ENCODE assay signal across 20 cellular contexts in genomic region chr15:59282515-59283337, GRCh38.
DNase-seq lines count a peak whose midpoint lies in the region; ATAC-seq, FAIRE-seq and TF ChIP-seq lines count a peak whose summit lies in the region.
"Had no signal": no experiment of that assay in that cellular context is flagged by ENCODE, and none has a peak within 500 bp of the region (broad histone marks: within the 10 kb centered on the region; RNA-seq: fewer than 3 reads in every experiment).

No MANE protein-coding gene starts in this region.

- H3K4me1 ChIP-seq in keratinocyte (ENCODE audit: control insufficient read depth, extremely low read depth, insufficient read depth, low read length) = peaks cover 52% of the 10 kb centered on the region

- H3K9ac ChIP-seq in keratinocyte (ENCODE audit: control insufficient read depth, extremely low read depth, insufficient read depth, low read length) = peak overlapping the region; percentile 53

- peak overlapping the region; percentile 22 for H3K4me3 Mint-ChIP-seq in activated CD4-positive, alpha-beta T cell treated with anti-CD3 and anti-CD28 coated beads, Interleukin-2, amount 10 ng/mL, durations not matched to agents 7 days and 5 days
- H3K4me3 Mint-ChIP-seq: activated CD4-positive, alpha-beta T cell treated with anti-CD3 and anti-CD28 coated beads for 36 hours; activated naive CD8-positive, alpha-beta T cell treated with anti-CD3 and anti-CD28 coated beads for 36 hours had no signal

- TF ChIP-seq CTCF in keratinocyte (optimal IDR thresholded peaks at IDR 0.05 in 1 of 3, IDR thresholded peaks at IDR 0.05 in 1 of 3, conservative IDR thresholded peaks at IDR 0.05 in 1 of 3; ENCODE audit: extremely low read depth in 1 of 3, insufficient read depth in 2 of 3, low read length in 3 of 3) = no peak

- H3K27ac ChIP-seq in keratinocyte (ENCODE audit: control insufficient read depth, insufficient read depth, low read length) (peak overlapping the region; percentile 96), temporal lobe (ENCODE audit: low read depth, low read length) (peak overlapping the region; percentile 71)
- H3K27ac ChIP-seq: SJCRH30, upper lobe of right lung had no signal

- no peak for DNase-seq in activated CD4-positive, alpha-beta T cell treated with anti-CD3 and anti-CD28 coated beads, Interleukin-2, amount 10 ng/mL, durations not matched to agents 7 days and 5 days
- no peak for DNase-seq in activated CD4-positive, alpha-beta T cell treated with anti-CD3 and anti-CD28 coated beads, Interleukin-2, amount 50 U/mL, for 1 hour
- DNase-seq in keratinocyte (ENCODE audit: low read depth, low spot score) (no peak), UCSD-AML1 (lab: John Stamatoyannopoulos, UW; ENCODE audit: unreplicated experiment) (no peak)
- DNase-seq: activated CD4-positive, alpha-beta T cell treated with anti-CD3 and anti-CD28 coated beads for 36 hours; activated naive CD8-positive, alpha-beta T cell treated with anti-CD3 and anti-CD28 coated beads for 36 hours; activated T-cell treated with anti-CD3 and anti-CD28 coated beads for 4 hours; CD4-positive, alpha-beta memory T cell; foreskin fibroblast; naive B cell; NCI-H1417 treated with DMSO at 0.1 percent for 48 hours; NK-92 treated with Interleukin-12 subunit alpha and Interleukin-12 subunit beta, amount 100 ng/mL, for 24 hours; SJCRH30; T-helper 9 cell; upper lobe of right lung had no signal

- peaks cover 26% of the 10 kb centered on the region for H3K27me3 Mint-ChIP-seq in activated CD4-positive, alpha-beta T cell treated with anti-CD3 and anti-CD28 coated beads, Interleukin-2, amount 10 ng/mL, durations not matched to agents 7 days and 5 days
- H3K27me3 Mint-ChIP-seq: activated CD4-positive, alpha-beta T cell treated with anti-CD3 and anti-CD28 coated beads for 36 hours; naive B cell had no signal

- H4K20me1 ChIP-seq in keratinocyte (ENCODE audit: control insufficient read depth, extremely low read depth, insufficient read depth, low read length) = peaks cover 4% of the 10 kb centered on the region

- peak overlapping the region; percentile 73 for H3K4me2 ChIP-seq in keratinocyte (ENCODE audit: control insufficient read depth, extremely low read depth, insufficient read depth, low read depth, low read length)

- peaks cover 9% of the 10 kb centered on the region for H3K4me1 Mint-ChIP-seq in activated CD4-positive, alpha-beta T cell treated with anti-CD3 and anti-CD28 coated beads, Interleukin-2, amount 10 ng/mL, durations not matched to agents 7 days and 5 days
- H3K4me1 Mint-ChIP-seq: activated CD4-positive, alpha-beta T cell treated with anti-CD3 and anti-CD28 coated beads for 36 hours; CD4-positive, alpha-beta memory T cell had no signal

- no peak overlapping the region for H3K27ac Mint-ChIP-seq in activated CD4-positive, alpha-beta T cell treated with anti-CD3 and anti-CD28 coated beads, Interleukin-2, amount 10 ng/mL, durations not matched to agents 7 days and 5 days
- H3K27ac Mint-ChIP-seq: activated CD4-positive, alpha-beta T cell treated with anti-CD3 and anti-CD28 coated beads for 36 hours; activated naive CD8-positive, alpha-beta T cell treated with anti-CD3 and anti-CD28 coated beads for 36 hours; CD4-positive, alpha-beta memory T cell had no signal

- ATAC-seq in SK-N-SH treated with all-trans-retinoic acid at 6 μM for 48 hours (peak; percentile 20; the same call in 1 of the 3 replicates), GM18505 (IDR thresholded peaks at IDR 0.05; ENCODE audit: unreplicated experiment) (no peak), HG02970 (IDR thresholded peaks at IDR 0.05; ENCODE audit: low FRiP score, unreplicated experiment) (no peak)
- ATAC-seq: activated CD4-positive, alpha-beta T cell treated with anti-CD3 and anti-CD28 coated beads for 36 hours; upper lobe of right lung had no signal

- peak overlapping the region in 1 of 3 experiments; percentile 11 for H3K4me3 ChIP-seq in keratinocyte (ENCODE audit: control insufficient read depth in 2 of 3, extremely low read depth in 1 of 3, insufficient read depth in 2 of 3, low read depth in 1 of 3, low read length in 3 of 3)
- H3K4me3 ChIP-seq: SJCRH30, upper lobe of right lung had no signal

- peaks cover 0 to 9% of the 10 kb centered on the region in 2 experiments for H3K36me3 ChIP-seq in keratinocyte (ENCODE audit: control insufficient read depth in 2 of 2, extremely low read depth in 1 of 2, insufficient read depth in 2 of 2, low read length in 2 of 2)
- H3K36me3 ChIP-seq: upper lobe of right lung had no signal

- no peak for TF ChIP-seq POLR2A in GM18505 (IDR thresholded peaks at IDR 0.05; ENCODE audit: borderline replicate concordance, extremely low read depth, insufficient read depth, insufficient read length)

- no peaks in the 10 kb centered on the region for H3K9me3 Mint-ChIP-seq in activated CD4-positive, alpha-beta T cell treated with anti-CD3 and anti-CD28 coated beads, Interleukin-2, amount 10 ng/mL, durations not matched to agents 7 days and 5 days
- H3K9me3 Mint-ChIP-seq: activated naive CD8-positive, alpha-beta T cell treated with anti-CD3 and anti-CD28 coated beads for 36 hours; CD4-positive, alpha-beta memory T cell; naive B cell had no signal

- H2AFZ ChIP-seq in keratinocyte (ENCODE audit: control insufficient read depth, low read length) = no peak overlapping the region

- H3K9me3 ChIP-seq in keratinocyte (ENCODE audit: control insufficient read depth, low read depth, low read length) = peaks cover 2% of the 10 kb centered on the region
- H3K9me3 ChIP-seq: SJCRH30, upper lobe of right lung had no signal

- H3K27me3 ChIP-seq in keratinocyte (ENCODE audit: control insufficient read depth, extremely low read depth, insufficient read depth, low read length) = no peaks in the 10 kb centered on the region
- H3K27me3 ChIP-seq: SJCRH30, upper lobe of right lung had no signal

- peaks cover 83% of the 10 kb centered on the region for H3K79me2 ChIP-seq in keratinocyte (ENCODE audit: control insufficient read depth, insufficient read depth, low read length)

- CTCF ChIA-PET in activated CD4-positive, alpha-beta T cell treated with anti-CD3 and anti-CD28 coated beads, Interleukin-2, amount 10 ng/mL, durations not matched to agents 7 days and 5 days (lab: Charles Lee) = no interaction called here

- no peak for FAIRE-seq in keratinocyte (lab: Jason Lieb, UNC)
- FAIRE-seq: A204.1 had no signal

- no peaks in the 10 kb centered on the region for H3K36me3 Mint-ChIP-seq in activated CD4-positive, alpha-beta T cell treated with anti-CD3 and anti-CD28 coated beads, Interleukin-2, amount 10 ng/mL, durations not matched to agents 7 days and 5 days (ENCODE audit: low read depth)
- H3K36me3 Mint-ChIP-seq: activated naive CD8-positive, alpha-beta T cell treated with anti-CD3 and anti-CD28 coated beads for 36 hours; CD4-positive, alpha-beta memory T cell had no signal

- dilution Hi-C loops in keratinocyte (cut with MboI; ENCODE audit: extremely low pct_ligation_motif_present, low sequenced_read_pairs) = no loop called here

- H3K9me1 ChIP-seq in keratinocyte (ENCODE audit: control insufficient read depth, extremely low read depth, insufficient read depth, low read length) = no peaks in the 10 kb centered on the region

- POLR2A ChIA-PET in activated CD4-positive, alpha-beta T cell treated with anti-CD3 and anti-CD28 coated beads, Interleukin-2, amount 10 ng/mL, durations not matched to agents 7 days and 5 days (lab: Charles Lee) = no interaction called here

TF ChIP-seq in SK-N-SH treated with all-trans-retinoic acid at 6 μM for 48 hours, 23 proteins besides CTCF, POLR2A, EP300 and RAD21 (continues in another document):
- no peak for TF ChIP-seq TOX (CRISPR knock-in tag; IDR thresholded peaks at IDR 0.05; ENCODE audit: borderline replicate concordance)
- no peak for TF ChIP-seq ZC3H10 (CRISPR knock-in tag; IDR thresholded peaks at IDR 0.05)
- no peak for TF ChIP-seq SNAI2 (CRISPR knock-in tag; IDR thresholded peaks at IDR 0.05)
- TF ChIP-seq, protein P1, sequence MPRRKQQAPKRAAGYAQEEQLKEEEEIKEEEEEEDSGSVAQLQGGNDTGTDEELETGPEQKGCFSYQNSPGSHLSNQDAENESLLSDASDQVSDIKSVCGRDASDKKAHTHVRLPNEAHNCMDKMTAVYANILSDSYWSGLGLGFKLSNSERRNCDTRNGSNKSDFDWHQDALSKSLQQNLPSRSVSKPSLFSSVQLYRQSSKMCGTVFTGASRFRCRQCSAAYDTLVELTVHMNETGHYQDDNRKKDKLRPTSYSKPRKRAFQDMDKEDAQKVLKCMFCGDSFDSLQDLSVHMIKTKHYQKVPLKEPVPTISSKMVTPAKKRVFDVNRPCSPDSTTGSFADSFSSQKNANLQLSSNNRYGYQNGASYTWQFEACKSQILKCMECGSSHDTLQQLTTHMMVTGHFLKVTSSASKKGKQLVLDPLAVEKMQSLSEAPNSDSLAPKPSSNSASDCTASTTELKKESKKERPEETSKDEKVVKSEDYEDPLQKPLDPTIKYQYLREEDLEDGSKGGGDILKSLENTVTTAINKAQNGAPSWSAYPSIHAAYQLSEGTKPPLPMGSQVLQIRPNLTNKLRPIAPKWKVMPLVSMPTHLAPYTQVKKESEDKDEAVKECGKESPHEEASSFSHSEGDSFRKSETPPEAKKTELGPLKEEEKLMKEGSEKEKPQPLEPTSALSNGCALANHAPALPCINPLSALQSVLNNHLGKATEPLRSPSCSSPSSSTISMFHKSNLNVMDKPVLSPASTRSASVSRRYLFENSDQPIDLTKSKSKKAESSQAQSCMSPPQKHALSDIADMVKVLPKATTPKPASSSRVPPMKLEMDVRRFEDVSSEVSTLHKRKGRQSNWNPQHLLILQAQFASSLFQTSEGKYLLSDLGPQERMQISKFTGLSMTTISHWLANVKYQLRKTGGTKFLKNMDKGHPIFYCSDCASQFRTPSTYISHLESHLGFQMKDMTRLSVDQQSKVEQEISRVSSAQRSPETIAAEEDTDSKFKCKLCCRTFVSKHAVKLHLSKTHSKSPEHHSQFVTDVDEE (CRISPR knock-in tag; IDR thresholded peaks at IDR 0.05) = no peak
- TF ChIP-seq, protein P2, sequence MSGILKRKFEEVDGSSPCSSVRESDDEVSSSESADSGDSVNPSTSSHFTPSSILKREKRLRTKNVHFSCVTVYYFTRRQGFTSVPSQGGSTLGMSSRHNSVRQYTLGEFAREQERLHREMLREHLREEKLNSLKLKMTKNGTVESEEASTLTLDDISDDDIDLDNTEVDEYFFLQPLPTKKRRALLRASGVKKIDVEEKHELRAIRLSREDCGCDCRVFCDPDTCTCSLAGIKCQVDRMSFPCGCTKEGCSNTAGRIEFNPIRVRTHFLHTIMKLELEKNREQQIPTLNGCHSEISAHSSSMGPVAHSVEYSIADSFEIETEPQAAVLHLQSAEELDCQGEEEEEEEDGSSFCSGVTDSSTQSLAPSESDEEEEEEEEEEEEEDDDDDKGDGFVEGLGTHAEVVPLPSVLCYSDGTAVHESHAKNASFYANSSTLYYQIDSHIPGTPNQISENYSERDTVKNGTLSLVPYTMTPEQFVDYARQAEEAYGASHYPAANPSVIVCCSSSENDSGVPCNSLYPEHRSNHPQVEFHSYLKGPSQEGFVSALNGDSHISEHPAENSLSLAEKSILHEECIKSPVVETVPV (CRISPR knock-in tag; IDR thresholded peaks at IDR 0.05) = no peak
- TF ChIP-seq ESRRG (CRISPR knock-in tag; IDR thresholded peaks at IDR 0.05) = no peak
- TF ChIP-seq RARB (CRISPR knock-in tag; IDR thresholded peaks at IDR 0.05) = no peak
